In genomic region chr20:44696315-44696714, GRCh38 we compare ENCODE assay signal across 14 cellular contexts. TPM values are rescaled to one million over a fixed set of nuclear protein-coding genes. Genes with fewer than 3 reads are reported as not detected.
DNase-seq lines count a peak whose midpoint lies in the region; ATAC-seq, FAIRE-seq and TF ChIP-seq lines count a peak whose summit lies in the region.
"Had no signal": no experiment of that assay in that cellular context is flagged by ENCODE, and none has a peak within 500 bp of the region (broad histone marks: within the 10 kb centered on the region; RNA-seq: fewer than 3 reads in every experiment).

No MANE protein-coding gene starts in this region.

- H3K9ac ChIP-seq in K562 (ENCODE audit: insufficient read depth in 1 of 2, low read depth in 2 of 2, low read length in 2 of 2): no peak overlapping the region

- no peak for FAIRE-seq in K562 (lab: Jason Lieb, UNC)
- FAIRE-seq: GM12891 had no signal

- CTCF ChIA-PET in K562 (lab: Yijun Ruan, JAX; ENCODE audit: low intra/inter-chr PET ratio): no interaction called here

- H3K4me2 ChIP-seq in K562 (ENCODE audit: insufficient read depth, low read length) (no peak overlapping the region), osteoblast (ENCODE audit: insufficient read depth, low read length) (no peak overlapping the region)

- DNase-seq in BE2C: no peak
- DNase-seq in HT-29 (ENCODE audit: low spot score): peak; percentile 25
- DNase-seq in K562 (ENCODE audit: extremely low read depth in 1 of 4, low spot score in 3 of 4): peak in 1 of 4 experiments; percentile 17
- DNase-seq in osteoblast (ENCODE audit: insufficient read length, low spot score, missing footprints): no peak
- DNase-seq: islet precursor cell; naive thymus-derived CD4-positive, alpha-beta T cell; NCI-H1092 treated with DMSO at 0.1 percent for 48 hours; NCI-H526 treated with DMSO at 0.1 percent for 48 hours had no signal

- H3K4me3 ChIP-seq in BE2C (ENCODE audit: low read depth, low read length) (no peak overlapping the region), K562 (no peak overlapping the region), osteoblast (ENCODE audit: insufficient read depth, low read length) (no peak overlapping the region)

- H3K9me3 ChIP-seq in BE2C (no peaks in the 10 kb centered on the region; the same call in 1 of the 2 replicates), K562 (replicated peaks; ENCODE audit: control insufficient read depth, insufficient read depth, low read depth, low read length) (peaks cover 4% of the 10 kb centered on the region), osteoblast (ENCODE audit: low read depth, low read length) (no peaks in the 10 kb centered on the region)

- peak; percentile 75 for ATAC-seq in K562
- no peak for ATAC-seq in GM21619 (IDR thresholded peaks at IDR 0.05; ENCODE audit: unreplicated experiment)
- ATAC-seq in HG03378 (IDR thresholded peaks at IDR 0.05; ENCODE audit: unreplicated experiment): no peak
- ATAC-seq in HG02678 (IDR thresholded peaks at IDR 0.05; ENCODE audit: unreplicated experiment): no peak
- ATAC-seq in GM18520 (IDR thresholded peaks at IDR 0.05; ENCODE audit: unreplicated experiment): no peak
- ATAC-seq: naive thymus-derived CD4-positive, alpha-beta T cell had no signal

- H3K79me2 ChIP-seq in K562 (ENCODE audit: control insufficient read depth, insufficient read depth, low read length): no peaks in the 10 kb centered on the region
- H3K79me2 ChIP-seq in osteoblast (ENCODE audit: insufficient read depth, low read length): no peaks in the 10 kb centered on the region

- no peaks in the 10 kb centered on the region for H3K9me1 ChIP-seq in K562 (ENCODE audit: control insufficient read depth, insufficient read depth, low read length)

- H3K27ac ChIP-seq in K562 (ENCODE audit: extremely low read depth, low read depth, low read length) (no peak overlapping the region), osteoblast (ENCODE audit: low read depth, low read length) (peak overlapping the region; percentile 71)

- H3K27me3 ChIP-seq in BE2C (no peaks in the 10 kb centered on the region), K562 (ENCODE audit: control insufficient read depth in 2 of 2, insufficient read depth in 2 of 2, low read length in 2 of 2) (peaks cover 24 to 35% of the 10 kb centered on the region in 2 experiments; a peak in 3 of 5 replicates), osteoblast (ENCODE audit: insufficient read depth, low read length) (no peaks in the 10 kb centered on the region)

- TF ChIP-seq EP300 in K562 (IDR thresholded peaks at IDR 0.05; ENCODE audit: low read length): no peak

- intact Hi-C loops in K562 (cut with micrococcal nuclease): no loop called here

- no peak overlapping the region for H2AFZ ChIP-seq in K562 (ENCODE audit: low read depth, low read length)
- H2AFZ ChIP-seq in osteoblast (ENCODE audit: low read length): peak overlapping the region; percentile 28

- no TSS peak for BruUV-seq in K562 (replicated peaks; lab: Mats Ljungman, UMichigan)

- H4K20me1 ChIP-seq in K562 (replicated peaks; ENCODE audit: control insufficient read depth, insufficient read depth, low read length) (no peaks in the 10 kb centered on the region), osteoblast (ENCODE audit: insufficient read depth, low read length) (no peaks in the 10 kb centered on the region)

- 0% methylated on average over 3 of the region's 3 CpGs for WGBS in K562 (ENCODE audit: insufficient coverage, low coverage, missing lambda C conversion rate)

- H3K36me3 ChIP-seq in BE2C: no peaks in the 10 kb centered on the region; the same call in 1 of the 2 replicates
- H3K36me3 ChIP-seq in K562 (ENCODE audit: control insufficient read depth, insufficient read depth, low read length): no peaks in the 10 kb centered on the region
- no peaks in the 10 kb centered on the region for H3K36me3 ChIP-seq in osteoblast (ENCODE audit: insufficient read depth, low read length)

- H3K4me1 ChIP-seq in BE2C (no peaks in the 10 kb centered on the region), K562 (replicated peaks in 1 of 2; ENCODE audit: control insufficient read depth in 2 of 2, insufficient read depth in 2 of 2, low read length in 2 of 2) (no peaks in the 10 kb centered on the region), osteoblast (ENCODE audit: insufficient read depth, low read length) (peaks cover 47% of the 10 kb centered on the region)

- TF ChIP-seq POLR2A in K562 (conservative IDR thresholded peaks at IDR 0.05): no peak

- 0 out of 4 replicates have a peak, but pooled peaks of 1 of the 2 experiments have one; percentile 11 for TF ChIP-seq RAD21 in K562 (CRISPR knock-in tag; conservative IDR thresholded peaks at IDR 0.05 in 1 of 2, IDR thresholded peaks at IDR 0.05 in 1 of 2)

- peak; percentile 12; the same call in 1 of the 2 replicates for TF ChIP-seq CTCF in BE2C (IDR thresholded peaks at IDR 0.05; ENCODE audit: low read depth, low read length)
- peak; percentile 32 to 46 (median 35); a peak in 5 of 6 replicates for TF ChIP-seq CTCF in K562 (IDR thresholded peaks at IDR 0.05 in 2 of 3, conservative IDR thresholded peaks at IDR 0.05 in 1 of 3; ENCODE audit: insufficient read depth in 2 of 3, low read depth in 1 of 3, low read length in 3 of 3)
- no peak for TF ChIP-seq CTCF in osteoblast (IDR thresholded peaks at IDR 0.05; ENCODE audit: extremely low read depth, low read depth, low read length)

- in situ Hi-C loops in K562 (cut with MboI): no loop called here

- POLR2A ChIA-PET in K562 (lab: Yijun Ruan, JAX): no interaction called here

RNA-seq across cellular contexts. Expression of gene CCN5, which starts 18.9 kb away (rescaled TPM):
- 0.32 TPM for polyA plus RNA-seq in BE2C (2012; ENCODE audit: insufficient read depth, insufficient read length, low read depth)
- not detected in 2 replicates for total RNA-seq in HT-29 (2014; rRNA removed; shearing (Covaris generic))
- not detected in 2 replicates for total RNA-seq in K562 (2011; cell fraction: chromatin; rRNA removed; ENCODE audit: low replicate concordance)
- total RNA-seq in K562 (2011; cell fraction: nucleolus; rRNA removed): not detected in 2 replicates
- total RNA-seq in K562 (2011; cell fraction: nucleoplasm; rRNA removed): not detected in 2 replicates
- total RNA-seq in K562 (2014; rRNA removed) (not detected in 2 replicates), K562 (2014; rRNA removed; fragmentation: Illumina TruSeq; extraction: Trizol) (not detected in 2 replicates), K562 (2015; rRNA removed; fragmentation: Illumina TruSeq; extraction: Trizol) (not detected in 2 replicates), K562 (2021) (not detected in 2 replicates), osteoblast (520 and 687 TPM in 2 replicates)
- polyA plus RNA-seq in K562 (2011; rRNA removed) (not detected in 2 replicates), K562 (2014; fragmentation: Illumina TruSeq; extraction: Trizol) (not detected in 2 replicates), K562 (2014; fragmentation: Nextera tagmentation; extraction: Ambion mirVana) (not detected), K562 (2014; rRNA removed) (not detected in 2 replicates)
- not detected in 2 replicates for polyA plus RNA-seq in K562 (2011; cell fraction: cytosol; rRNA removed)
- not detected in 2 replicates for polyA plus RNA-seq in K562 (2011; cell fraction: nucleus; rRNA removed)
- 0.07 TPM in 1 of 2 replicates, not detected in the other for polyA plus RNA-seq in K562 (2012)
- polyA minus RNA-seq in K562 (2011; rRNA and poly(A)+ RNA removed): not detected in 2 replicates
- polyA minus RNA-seq in K562 (2011; cell fraction: cytosol; rRNA and poly(A)+ RNA removed): 2.9 and 3.7 TPM in 2 replicates
- polyA minus RNA-seq in K562 (2011; cell fraction: nucleus; rRNA and poly(A)+ RNA removed): 0.56 and 0.81 TPM in 2 replicates
- total RNA-seq: naive thymus-derived CD4-positive, alpha-beta T cell; skeletal muscle tissue had no signal
- polyA plus RNA-seq: naive thymus-derived CD4-positive, alpha-beta T cell had no signal

RNA-seq across cellular contexts. Expression of gene ADA, which starts 44.8 kb away (rescaled TPM):
- 3.4 TPM for polyA plus RNA-seq in BE2C (2012; ENCODE audit: insufficient read depth, insufficient read length, low read depth)
- total RNA-seq in HT-29 (2014; rRNA removed; shearing (Covaris generic)): 0.39 TPM in 1 of 2 replicates, not detected in the other
- 5.1 and 18.6 TPM in 2 replicates for total RNA-seq in K562 (2011; cell fraction: chromatin; rRNA removed; ENCODE audit: low replicate concordance)
- 7.1 and 11.2 TPM in 2 replicates for total RNA-seq in K562 (2011; cell fraction: nucleolus; rRNA removed)
- 5.2 and 11.3 TPM in 2 replicates for total RNA-seq in K562 (2011; cell fraction: nucleoplasm; rRNA removed)
- total RNA-seq in K562 (2014; rRNA removed): 4.0 and 8.2 TPM in 2 replicates
- total RNA-seq in K562 (2014; rRNA removed; fragmentation: Illumina TruSeq; extraction: Trizol): 3.4 and 4.4 TPM in 2 replicates
- total RNA-seq in K562 (2015; rRNA removed; fragmentation: Illumina TruSeq; extraction: Trizol): 4.6 and 5.3 TPM in 2 replicates
- 7.0 and 7.3 TPM in 2 replicates for total RNA-seq in K562 (2021)
- polyA plus RNA-seq in K562 (2011; rRNA removed): 26.1 and 26.8 TPM in 2 replicates
- 30.9 and 33.5 TPM in 2 replicates for polyA plus RNA-seq in K562 (2011; cell fraction: cytosol; rRNA removed)
- polyA plus RNA-seq in K562 (2011; cell fraction: nucleus; rRNA removed): 42.7 and 47.8 TPM in 2 replicates
- polyA plus RNA-seq in K562 (2012): 5.7 and 7.4 TPM in 2 replicates
- polyA plus RNA-seq in K562 (2014; fragmentation: Illumina TruSeq; extraction: Trizol): 6.8 and 7.2 TPM in 2 replicates
- polyA plus RNA-seq in K562 (2014; fragmentation: Nextera tagmentation; extraction: Ambion mirVana): 1 to 10 TPM; 2.4 to 3.6 TPM
- 8.9 and 10.9 TPM in 2 replicates for polyA plus RNA-seq in K562 (2014; rRNA removed)
- polyA minus RNA-seq in K562 (2011; rRNA and poly(A)+ RNA removed): 11.8 and 15.5 TPM in 2 replicates
- 8.0 and 11.6 TPM in 2 replicates for polyA minus RNA-seq in K562 (2011; cell fraction: cytosol; rRNA and poly(A)+ RNA removed)
- 6.2 and 6.8 TPM in 2 replicates for polyA minus RNA-seq in K562 (2011; cell fraction: nucleus; rRNA and poly(A)+ RNA removed)
- 15.9 and 37.1 TPM in 2 replicates for total RNA-seq in osteoblast

RNA-seq across cellular contexts. Expression of gene KCNK15, which starts 49.4 kb away (rescaled TPM):
- 2.2 TPM for polyA plus RNA-seq in BE2C (2012; ENCODE audit: insufficient read depth, insufficient read length, low read depth)
- not detected in 2 replicates for total RNA-seq in HT-29 (2014; rRNA removed; shearing (Covaris generic))
- 0.42 TPM in 1 of 2 replicates, not detected in the other for total RNA-seq in K562 (2011; cell fraction: chromatin; rRNA removed; ENCODE audit: low replicate concordance)
- 0.79 and 1.0 TPM in 2 replicates for total RNA-seq in K562 (2011; cell fraction: nucleolus; rRNA removed)
- total RNA-seq in K562 (2011; cell fraction: nucleoplasm; rRNA removed): 0.66 TPM in 1 of 2 replicates, not detected in the other
- total RNA-seq in K562 (2014; rRNA removed): 0.16 and 0.23 TPM in 2 replicates
- 0.10 TPM in 1 of 2 replicates, not detected in the other for total RNA-seq in K562 (2014; rRNA removed; fragmentation: Illumina TruSeq; extraction: Trizol)
- total RNA-seq in K562 (2015; rRNA removed; fragmentation: Illumina TruSeq; extraction: Trizol): not detected in 2 replicates
- 0.11 and 0.38 TPM in 2 replicates for total RNA-seq in K562 (2021)
- polyA plus RNA-seq in K562 (2011; rRNA removed): 0.03 TPM in 1 of 2 replicates, not detected in the other
- polyA plus RNA-seq in K562 (2011; cell fraction: cytosol; rRNA removed): 0.01 and 0.10 TPM in 2 replicates
- polyA plus RNA-seq in K562 (2011; cell fraction: nucleus; rRNA removed): not detected in 2 replicates
- 0.21 and 0.79 TPM in 2 replicates for polyA plus RNA-seq in K562 (2012)
- 0.07 TPM in 1 of 2 replicates, not detected in the other for polyA plus RNA-seq in K562 (2014; fragmentation: Illumina TruSeq; extraction: Trizol)
- not detected for polyA plus RNA-seq in K562 (2014; fragmentation: Nextera tagmentation; extraction: Ambion mirVana)
- 0.30 TPM in 1 of 2 replicates, not detected in the other for polyA plus RNA-seq in K562 (2014; rRNA removed)
- 0.07 TPM in 1 of 2 replicates, not detected in the other for polyA minus RNA-seq in K562 (2011; rRNA and poly(A)+ RNA removed)
- 0.64 TPM in 1 of 2 replicates, not detected in the other for polyA minus RNA-seq in K562 (2011; cell fraction: cytosol; rRNA and poly(A)+ RNA removed)
- polyA minus RNA-seq in K562 (2011; cell fraction: nucleus; rRNA and poly(A)+ RNA removed): 0.33 and 0.67 TPM in 2 replicates
- 81.3 and 121 TPM in 2 replicates for total RNA-seq in osteoblast
- polyA plus RNA-seq: naive thymus-derived CD4-positive, alpha-beta T cell had no signal

Comparison
In these comparisons a context has a peak if more than half of its experiments do, and no peak if none do; other contexts are left out.
1. RNA of gene CCN5, which starts 18.9 kb away (total RNA-seq): 520 to 687 TPM in osteoblast; not detected in HT-29 and not detected in K562; every median in the first group is over 100 times any median in the second.
2. RNA of gene KCNK15, which starts 49.4 kb away (total RNA-seq): 81.3 to 121 TPM in osteoblast; 0.10 to 1.0 TPM in K562 and not detected in HT-29; every median in the first group is over 10 times any median in the second.